ENCODE assay signal across 31 cellular contexts in genomic region chr1:59305188-59305587, GRCh38.
"Had no signal": no experiment of that assay in that cellular context is flagged by ENCODE, and none has a peak within 500 bp of the region (broad histone marks: within the 10 kb centered on the region; RNA-seq: fewer than 3 reads in every experiment).

No MANE protein-coding gene starts in this region.

- H3K4me3 Mint-ChIP-seq: activated CD4-positive, alpha-beta memory T cell treated with anti-CD3 and anti-CD28 coated beads for 36 hours; activated CD4-positive, alpha-beta T cell treated with anti-CD3 and anti-CD28 coated beads for 36 hours; activated CD4-positive, alpha-beta T cell treated with anti-CD3 and anti-CD28 coated beads, Interleukin-2, amount 10 ng/mL, durations not matched to agents 24 days and 14 days; activated CD8-positive, alpha-beta memory T cell treated with anti-CD3 and anti-CD28 coated beads, Interleukin-2, amount 10 ng/mL, durations not matched to agents 7 days and 5 days; activated CD8-positive, alpha-beta T cell treated with anti-CD3 and anti-CD28 coated beads, Interleukin-2, amount 10 ng/mL, durations not matched to agents 7 days and 5 days; activated naive CD8-positive, alpha-beta T cell; brain had no signal

- H3K4me1 ChIP-seq: breast epithelium, colonic mucosa, esophagus squamous epithelium, gastroesophageal sphincter, heart right ventricle had no signal

- H3K27ac ChIP-seq: adrenal gland, breast epithelium, cardiac muscle cell, colonic mucosa, epithelial cell of prostate, esophagus squamous epithelium, gastroesophageal sphincter, heart right ventricle, hepatocyte had no signal

- H3K36me3 ChIP-seq: adrenal gland, breast epithelium, cardiac muscle cell, colonic mucosa, gastroesophageal sphincter, heart right ventricle had no signal

- H3K4me2 ChIP-seq: hepatocyte had no signal

- H3K79me2 ChIP-seq: hepatocyte had no signal

- H3K4me3 ChIP-seq: adrenal gland, breast epithelium, cardiac muscle cell, colonic mucosa, esophagus squamous epithelium, gastroesophageal sphincter, heart right ventricle, hepatocyte had no signal

- ATAC-seq: activated CD4-positive, alpha-beta T cell treated with anti-CD3 and anti-CD28 coated beads for 36 hours; activated CD8-positive, alpha-beta memory T cell treated with anti-CD3 and anti-CD28 coated beads, Interleukin-2, amount 10 ng/mL, durations not matched to agents 7 days and 5 days; activated CD8-positive, alpha-beta T cell treated with anti-CD3 and anti-CD28 coated beads, Interleukin-2, amount 10 ng/mL, durations not matched to agents 7 days and 5 days; gastroesophageal sphincter; heart right ventricle had no signal

- H2AFZ ChIP-seq: hepatocyte had no signal

- H3K27ac Mint-ChIP-seq: activated CD4-positive, alpha-beta memory T cell treated with anti-CD3 and anti-CD28 coated beads for 36 hours; activated CD4-positive, alpha-beta T cell treated with anti-CD3 and anti-CD28 coated beads for 36 hours; activated CD4-positive, alpha-beta T cell treated with anti-CD3 and anti-CD28 coated beads, Interleukin-2, amount 10 ng/mL, durations not matched to agents 24 days and 14 days; activated CD8-positive, alpha-beta memory T cell treated with anti-CD3 and anti-CD28 coated beads, Interleukin-2, amount 10 ng/mL, durations not matched to agents 7 days and 5 days; activated CD8-positive, alpha-beta T cell treated with anti-CD3 and anti-CD28 coated beads, Interleukin-2, amount 10 ng/mL, durations not matched to agents 7 days and 5 days; activated naive CD8-positive, alpha-beta T cell; brain had no signal

- H3K4me1 Mint-ChIP-seq: activated CD4-positive, alpha-beta T cell treated with anti-CD3 and anti-CD28 coated beads for 36 hours had no signal

- H3K27me3 Mint-ChIP-seq: activated CD4-positive, alpha-beta memory T cell treated with anti-CD3 and anti-CD28 coated beads for 36 hours; activated CD4-positive, alpha-beta T cell treated with anti-CD3 and anti-CD28 coated beads for 36 hours; activated CD4-positive, alpha-beta T cell treated with anti-CD3 and anti-CD28 coated beads, Interleukin-2, amount 10 ng/mL, durations not matched to agents 24 days and 14 days; activated CD8-positive, alpha-beta memory T cell treated with anti-CD3 and anti-CD28 coated beads, Interleukin-2, amount 10 ng/mL, durations not matched to agents 7 days and 5 days; activated naive CD8-positive, alpha-beta T cell; brain had no signal

- H3K27me3 ChIP-seq: adrenal gland, breast epithelium, cardiac muscle cell, colonic mucosa, esophagus squamous epithelium, gastroesophageal sphincter, heart right ventricle, hepatocyte had no signal

- DNase-seq: activated CD4-positive, alpha-beta memory T cell treated with anti-CD3 and anti-CD28 coated beads for 36 hours; activated CD4-positive, alpha-beta T cell treated with anti-CD3 and anti-CD28 coated beads for 36 hours; activated CD4-positive, alpha-beta T cell treated with anti-CD3 and anti-CD28 coated beads, Interleukin-2, amount 10 ng/mL, durations not matched to agents 24 days and 14 days; activated CD4-positive, CD25-positive, alpha-beta regulatory T cell; activated CD4-positive, CD25-positive, alpha-beta regulatory T cell treated with anti-CD3 and anti-CD28 coated beads, Interleukin-2, amount 50 U/mL, for 72 hours; activated CD8-positive, alpha-beta memory T cell treated with anti-CD3 and anti-CD28 coated beads, Interleukin-2, amount 10 ng/mL, durations not matched to agents 7 days and 5 days; activated CD8-positive, alpha-beta memory T cell treated with anti-CD3 and anti-CD28 coated beads, Interleukin-2, amount 50 U/mL, for 4 hours; activated CD8-positive, alpha-beta T cell treated with anti-CD3 and anti-CD28 coated beads, Interleukin-2, amount 10 ng/mL, durations not matched to agents 7 days and 5 days; activated gamma-delta T cell; activated naive CD4-positive, alpha-beta T cell; activated naive CD4-positive, alpha-beta T cell treated with anti-CD3 and anti-CD28 coated beads, Interleukin-2, amount 50 U/mL, for 16 hours; activated T-cell treated with anti-CD3 and anti-CD28 coated beads, Interleukin-2, amount 50 U/mL, for 1 hour; activated T-cell treated with anti-CD3 and anti-CD28 coated beads, Interleukin-2, amount 50 U/mL, for 48 hours; adrenal gland; amygdala; aorta; central memory CD4-positive, alpha-beta T cell; cerebellar nuclear complex; colonic mucosa; effector CD8-positive, alpha-beta T cell; esophagus squamous epithelium; foreskin melanocyte; heart right ventricle; T-helper 2 cell had no signal

- H3K9me3 ChIP-seq: colonic mucosa had no signal
